ENCODE assay signal across 24 cellular contexts in genomic region chr14:31825459-31825858, GRCh38.
A peak's percentile ranks its signal among the peaks of the same experiment; 100 is the strongest.
DNase-seq lines count a peak whose midpoint lies in the region; ATAC-seq, FAIRE-seq and TF ChIP-seq lines count a peak whose summit lies in the region.
"Had no signal": no experiment of that assay in that cellular context is flagged by ENCODE, and none has a peak within 500 bp of the region (broad histone marks: within the 10 kb centered on the region; RNA-seq: fewer than 3 reads in every experiment).

No MANE protein-coding gene starts in this region.

- H3K9me3 Mint-ChIP-seq in activated T-cell treated with anti-CD3 and anti-CD28 coated beads, Interleukin-2, amount 50 U/mL, for 72 hours, result no peaks in the 10 kb centered on the region
- H3K9me3 Mint-ChIP-seq in activated T-cell treated with anti-CD3 and anti-CD28 coated beads, Interleukin-2, amount 50 U/mL, for 4 hours, result no peaks in the 10 kb centered on the region
- H3K9me3 Mint-ChIP-seq in astrocyte (ENCODE audit: unreplicated experiment) (no peaks in the 10 kb centered on the region), nephron (no peaks in the 10 kb centered on the region), mesothelial cell of epicardium (no peaks in the 10 kb centered on the region)
- H3K9me3 Mint-ChIP-seq in activated CD4-positive, alpha-beta memory T cell treated with anti-CD3 and anti-CD28 coated beads for 36 hours, result no peaks in the 10 kb centered on the region
- H3K9me3 Mint-ChIP-seq: CD8-positive, alpha-beta T cell had no signal

- no peaks in the 10 kb centered on the region for H3K4me1 Mint-ChIP-seq in activated T-cell treated with anti-CD3 and anti-CD28 coated beads, Interleukin-2, amount 50 U/mL, for 72 hours (ENCODE audit: low read depth)
- H3K4me1 Mint-ChIP-seq in activated T-cell treated with anti-CD3 and anti-CD28 coated beads, Interleukin-2, amount 50 U/mL, for 4 hours (ENCODE audit: low read depth), result no peaks in the 10 kb centered on the region
- H3K4me1 Mint-ChIP-seq in astrocyte (ENCODE audit: low read depth, unreplicated experiment), result no peaks in the 10 kb centered on the region
- H3K4me1 Mint-ChIP-seq in nephron, result peaks cover 16% of the 10 kb centered on the region
- H3K4me1 Mint-ChIP-seq in activated CD4-positive, alpha-beta memory T cell treated with anti-CD3 and anti-CD28 coated beads for 36 hours (ENCODE audit: low read depth), result no peaks in the 10 kb centered on the region
- H3K4me1 Mint-ChIP-seq in mesothelial cell of epicardium, result peaks cover 22% of the 10 kb centered on the region
- H3K4me1 Mint-ChIP-seq: B cell; CD4-positive, CD25-positive, alpha-beta regulatory T cell had no signal

- H3K9me3 ChIP-seq in HEK293 (ENCODE audit: control insufficient read depth, insufficient read depth, low read depth, low read length) (no peaks in the 10 kb centered on the region), astrocyte (ENCODE audit: insufficient read depth, low read depth, low read length) (no peaks in the 10 kb centered on the region)
- H3K9me3 ChIP-seq: BLaER1, HAP-1 had no signal

- no peaks in the 10 kb centered on the region for H3K36me3 Mint-ChIP-seq in activated T-cell treated with anti-CD3 and anti-CD28 coated beads, Interleukin-2, amount 50 U/mL, for 72 hours (ENCODE audit: insufficient read depth in 2 of 2)
- peaks cover 32% of the 10 kb centered on the region for H3K36me3 Mint-ChIP-seq in activated T-cell treated with anti-CD3 and anti-CD28 coated beads, Interleukin-2, amount 50 U/mL, for 4 hours (ENCODE audit: insufficient read depth)
- H3K36me3 Mint-ChIP-seq in astrocyte (ENCODE audit: low read depth, unreplicated experiment) (peaks cover 2% of the 10 kb centered on the region), nephron (ENCODE audit: low read depth) (peaks cover 5% of the 10 kb centered on the region), mesothelial cell of epicardium (peaks cover 4% of the 10 kb centered on the region)
- peaks cover 7% of the 10 kb centered on the region for H3K36me3 Mint-ChIP-seq in activated CD4-positive, alpha-beta memory T cell treated with anti-CD3 and anti-CD28 coated beads for 36 hours

- H3K27me3 ChIP-seq in astrocyte (ENCODE audit: insufficient read depth, low read length) (no peaks in the 10 kb centered on the region), dorsolateral prefrontal cortex (no peaks in the 10 kb centered on the region)
- H3K27me3 ChIP-seq: BLaER1 had no signal

- CTCF ChIA-PET in HEK293 (lab: Yijun Ruan, JAX), result no interaction called here
- CTCF ChIA-PET in activated CD4-positive, alpha-beta memory T cell treated with anti-CD3 and anti-CD28 coated beads for 36 hours (lab: Charles Lee), result no interaction called here

- H4K20me1 ChIP-seq in astrocyte (ENCODE audit: insufficient read depth, low read length), result no peaks in the 10 kb centered on the region
- H4K20me1 ChIP-seq: BLaER1 had no signal

- H3K4me3 Mint-ChIP-seq in activated T-cell treated with anti-CD3 and anti-CD28 coated beads, Interleukin-2, amount 50 U/mL, for 72 hours, result no peak overlapping the region
- no peak overlapping the region for H3K4me3 Mint-ChIP-seq in activated T-cell treated with anti-CD3 and anti-CD28 coated beads, Interleukin-2, amount 50 U/mL, for 4 hours
- H3K4me3 Mint-ChIP-seq in astrocyte (ENCODE audit: unreplicated experiment), result peak overlapping the region; percentile 56
- no peak overlapping the region for H3K4me3 Mint-ChIP-seq in nephron
- no peak overlapping the region for H3K4me3 Mint-ChIP-seq in activated CD4-positive, alpha-beta memory T cell treated with anti-CD3 and anti-CD28 coated beads for 36 hours
- no peak overlapping the region for H3K4me3 Mint-ChIP-seq in mesothelial cell of epicardium
- H3K4me3 Mint-ChIP-seq: B cell; CD4-positive, CD25-positive, alpha-beta regulatory T cell; CD8-positive, alpha-beta T cell had no signal

- ATAC-seq in activated T-cell treated with anti-CD3 and anti-CD28 coated beads, Interleukin-2, amount 50 U/mL, for 72 hours (replicated peaks in 1 of 2), result no peak
- no peak for ATAC-seq in activated T-cell treated with anti-CD3 and anti-CD28 coated beads, Interleukin-2, amount 50 U/mL, for 4 hours
- ATAC-seq: CD8-positive, alpha-beta T cell; GM12878 had no signal

- H3K4me1 ChIP-seq in HEK293 (ENCODE audit: control insufficient read depth, insufficient read depth, low read length) (peaks cover 3% of the 10 kb centered on the region), astrocyte (ENCODE audit: insufficient read depth, low read length) (peaks cover 6% of the 10 kb centered on the region)
- H3K4me1 ChIP-seq: BLaER1 had no signal

- POLR2A ChIA-PET in HEK293 (lab: Yijun Ruan, JAX), result no interaction called here
- POLR2A ChIA-PET in activated CD4-positive, alpha-beta memory T cell treated with anti-CD3 and anti-CD28 coated beads for 36 hours (lab: Charles Lee), result no interaction called here

- H2AFZ ChIP-seq in astrocyte (ENCODE audit: low read depth, low read length), result no peak overlapping the region

- no peak overlapping the region for H3K4me3 ChIP-seq in HEK293 (ENCODE audit: low read depth, low read length)
- H3K4me3 ChIP-seq in astrocyte (ENCODE audit: insufficient read depth, low read depth, low read length), result no peak overlapping the region
- H3K4me3 ChIP-seq in dorsolateral prefrontal cortex, result no peak overlapping the region
- H3K4me3 ChIP-seq: BLaER1, GM12878, HAP-1 had no signal

- H3K9ac ChIP-seq in astrocyte (ENCODE audit: low read length), result no peak overlapping the region
- H3K9ac ChIP-seq: BLaER1 had no signal

- no peaks in the 10 kb centered on the region for H3K36me3 ChIP-seq in HEK293 (ENCODE audit: control insufficient read depth in 2 of 2, insufficient read depth in 1 of 2, low read length in 2 of 2)
- H3K36me3 ChIP-seq in astrocyte (ENCODE audit: insufficient read depth, low read length), result no peaks in the 10 kb centered on the region
- H3K36me3 ChIP-seq: BLaER1, HAP-1 had no signal

- no peak overlapping the region for H3K27ac ChIP-seq in HEK293 (ENCODE audit: extremely low read depth, low read depth, low read length)
- no peak overlapping the region for H3K27ac ChIP-seq in astrocyte (ENCODE audit: low read depth, low read length)
- H3K27ac ChIP-seq in dorsolateral prefrontal cortex, result no peak overlapping the region
- H3K27ac ChIP-seq: 22Rv1, BLaER1, C4-2B had no signal

- no peaks in the 10 kb centered on the region for H3K79me2 ChIP-seq in astrocyte (ENCODE audit: insufficient read depth, low read length)

- TF ChIP-seq CTCF in HEK293 (tag by site-specific recombination; IDR thresholded peaks at IDR 0.05) (no peak), astrocyte (IDR thresholded peaks at IDR 0.05; ENCODE audit: insufficient read depth, low read depth, low read length) (no peak), nephron (IDR thresholded peaks at IDR 0.05; ENCODE audit: unreplicated experiment in 3 of 3) (no peak), dorsolateral prefrontal cortex (IDR thresholded peaks at IDR 0.05 in 54 of 56, conservative IDR thresholded peaks at IDR 0.05 in 2 of 56; ENCODE audit: low read depth in 1 of 56, partially characterized antibody in 56 of 56) (no peak), mesothelial cell of epicardium (IDR thresholded peaks at IDR 0.05; ENCODE audit: unreplicated experiment) (no peak)

- no peak overlapping the region for H3K4me2 ChIP-seq in astrocyte (ENCODE audit: low read length)
- H3K4me2 ChIP-seq: BLaER1 had no signal

- intact Hi-C loops in activated CD4-positive, alpha-beta memory T cell treated with anti-CD3 and anti-CD28 coated beads for 36 hours (cut with micrococcal nuclease), result no loop called here
- intact Hi-C loops in dorsolateral prefrontal cortex (cut with DNase I), result no loop called here

- no peaks in the 10 kb centered on the region for H3K27me3 Mint-ChIP-seq in activated T-cell treated with anti-CD3 and anti-CD28 coated beads, Interleukin-2, amount 50 U/mL, for 72 hours (ENCODE audit: low read depth)
- H3K27me3 Mint-ChIP-seq in activated T-cell treated with anti-CD3 and anti-CD28 coated beads, Interleukin-2, amount 50 U/mL, for 4 hours (ENCODE audit: low read depth), result no peaks in the 10 kb centered on the region
- H3K27me3 Mint-ChIP-seq in astrocyte (ENCODE audit: low read depth, unreplicated experiment), result no peaks in the 10 kb centered on the region
- no peaks in the 10 kb centered on the region for H3K27me3 Mint-ChIP-seq in nephron (ENCODE audit: low read depth)
- no peaks in the 10 kb centered on the region for H3K27me3 Mint-ChIP-seq in activated CD4-positive, alpha-beta memory T cell treated with anti-CD3 and anti-CD28 coated beads for 36 hours
- H3K27me3 Mint-ChIP-seq in mesothelial cell of epicardium (ENCODE audit: low read depth), result no peaks in the 10 kb centered on the region
- H3K27me3 Mint-ChIP-seq: B cell; CD4-positive, CD25-positive, alpha-beta regulatory T cell had no signal

- FAIRE-seq in astrocyte (lab: Jason Lieb, UNC), result no peak
- FAIRE-seq: A204.1, D721Med, GM12878, H54 had no signal

- H3K27ac Mint-ChIP-seq in activated T-cell treated with anti-CD3 and anti-CD28 coated beads, Interleukin-2, amount 50 U/mL, for 72 hours, result peak overlapping the region; percentile 2
- H3K27ac Mint-ChIP-seq in astrocyte (ENCODE audit: unreplicated experiment) (no peak overlapping the region), nephron (peak overlapping the region in 2 of 3 experiments; percentile 2 to 8), mesothelial cell of epicardium (no peak overlapping the region)
- H3K27ac Mint-ChIP-seq in activated CD4-positive, alpha-beta memory T cell treated with anti-CD3 and anti-CD28 coated beads for 36 hours, result no peak overlapping the region
- H3K27ac Mint-ChIP-seq: B cell; CD8-positive, alpha-beta T cell had no signal

- DNase-seq in activated T-cell treated with anti-CD3 and anti-CD28 coated beads, Interleukin-2, amount 50 U/mL, for 72 hours, result no peak
- DNase-seq in activated T-cell treated with anti-CD3 and anti-CD28 coated beads, Interleukin-2, amount 50 U/mL, for 4 hours, result no peak
- no peak for DNase-seq in astrocyte (ENCODE audit: low read depth)
- no peak for DNase-seq in activated CD4-positive, alpha-beta memory T cell treated with anti-CD3 and anti-CD28 coated beads for 36 hours
- DNase-seq in dorsolateral prefrontal cortex, result no peak
- DNase-seq in mesothelial cell of epicardium (ENCODE audit: low spot score in 2 of 2, unreplicated experiment in 2 of 2), result no peak
- DNase-seq: CD4-positive, CD25-positive, alpha-beta regulatory T cell; CD8-positive, alpha-beta T cell; DMS 273 treated with DMSO at 0.1 percent for 48 hours; DMS79; EL; GDM1; GOT3 had no signal

TF ChIP-seq in HEK293, 187 proteins besides CTCF, POLR2A, EP300 and RAD21 (continues in another document):
- TF ChIP-seq ZNF175 (tag by site-specific recombination; IDR thresholded peaks at IDR 0.05), result no peak

Comparison
In these comparisons a context has a peak if more than half of its experiments do, and no peak if none do; other contexts are left out.
1. H3K27ac Mint-ChIP-seq: peak in activated T-cell treated with anti-CD3 and anti-CD28 coated beads, Interleukin-2, amount 50 U/mL, for 72 hours (single experiment) and nephron (2 of 3); none in astrocyte (single experiment), activated CD4-positive, alpha-beta memory T cell treated with anti-CD3 and anti-CD28 coated beads for 36 hours (single experiment) and mesothelial cell of epicardium (single experiment).